ENCODE assay signal across 1 cellular context in the genomic region with DNA sequence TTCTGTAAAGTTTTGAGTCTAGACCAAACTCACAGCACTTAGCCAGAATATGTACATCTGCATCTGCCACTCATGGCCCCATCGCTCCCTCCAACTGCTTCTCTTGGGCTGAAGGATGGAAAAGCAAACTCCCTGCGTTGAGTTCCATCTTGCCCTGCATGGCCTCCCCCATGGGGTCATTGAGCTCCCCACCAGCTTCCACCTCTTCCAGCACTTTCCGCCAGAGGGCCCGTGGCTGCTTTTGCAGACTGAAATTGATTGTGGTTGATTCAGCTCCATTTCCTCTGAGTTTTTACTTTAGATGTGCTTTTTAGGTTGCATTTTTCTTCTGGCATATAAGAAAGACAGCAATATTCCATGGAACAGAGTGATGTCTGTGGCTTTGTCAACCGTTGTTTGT.
TF ChIP-seq lines count a peak whose summit lies in the region.

No MANE protein-coding gene starts in this region.

TF ChIP-seq in H1, 55 proteins besides CTCF, POLR2A, EP300 and RAD21:
- no peak for TF ChIP-seq HDAC2 (IDR thresholded peaks at IDR 0.05; ENCODE audit: borderline replicate concordance in 1 of 2, low read depth in 2 of 2, low read length in 2 of 2)
- no peak for TF ChIP-seq RNF2 (IDR thresholded peaks at IDR 0.05; ENCODE audit: borderline replicate concordance, low read depth, low read length, missing control alignments, poor library complexity, severe bottlenecking)
- TF ChIP-seq, protein P1, sequence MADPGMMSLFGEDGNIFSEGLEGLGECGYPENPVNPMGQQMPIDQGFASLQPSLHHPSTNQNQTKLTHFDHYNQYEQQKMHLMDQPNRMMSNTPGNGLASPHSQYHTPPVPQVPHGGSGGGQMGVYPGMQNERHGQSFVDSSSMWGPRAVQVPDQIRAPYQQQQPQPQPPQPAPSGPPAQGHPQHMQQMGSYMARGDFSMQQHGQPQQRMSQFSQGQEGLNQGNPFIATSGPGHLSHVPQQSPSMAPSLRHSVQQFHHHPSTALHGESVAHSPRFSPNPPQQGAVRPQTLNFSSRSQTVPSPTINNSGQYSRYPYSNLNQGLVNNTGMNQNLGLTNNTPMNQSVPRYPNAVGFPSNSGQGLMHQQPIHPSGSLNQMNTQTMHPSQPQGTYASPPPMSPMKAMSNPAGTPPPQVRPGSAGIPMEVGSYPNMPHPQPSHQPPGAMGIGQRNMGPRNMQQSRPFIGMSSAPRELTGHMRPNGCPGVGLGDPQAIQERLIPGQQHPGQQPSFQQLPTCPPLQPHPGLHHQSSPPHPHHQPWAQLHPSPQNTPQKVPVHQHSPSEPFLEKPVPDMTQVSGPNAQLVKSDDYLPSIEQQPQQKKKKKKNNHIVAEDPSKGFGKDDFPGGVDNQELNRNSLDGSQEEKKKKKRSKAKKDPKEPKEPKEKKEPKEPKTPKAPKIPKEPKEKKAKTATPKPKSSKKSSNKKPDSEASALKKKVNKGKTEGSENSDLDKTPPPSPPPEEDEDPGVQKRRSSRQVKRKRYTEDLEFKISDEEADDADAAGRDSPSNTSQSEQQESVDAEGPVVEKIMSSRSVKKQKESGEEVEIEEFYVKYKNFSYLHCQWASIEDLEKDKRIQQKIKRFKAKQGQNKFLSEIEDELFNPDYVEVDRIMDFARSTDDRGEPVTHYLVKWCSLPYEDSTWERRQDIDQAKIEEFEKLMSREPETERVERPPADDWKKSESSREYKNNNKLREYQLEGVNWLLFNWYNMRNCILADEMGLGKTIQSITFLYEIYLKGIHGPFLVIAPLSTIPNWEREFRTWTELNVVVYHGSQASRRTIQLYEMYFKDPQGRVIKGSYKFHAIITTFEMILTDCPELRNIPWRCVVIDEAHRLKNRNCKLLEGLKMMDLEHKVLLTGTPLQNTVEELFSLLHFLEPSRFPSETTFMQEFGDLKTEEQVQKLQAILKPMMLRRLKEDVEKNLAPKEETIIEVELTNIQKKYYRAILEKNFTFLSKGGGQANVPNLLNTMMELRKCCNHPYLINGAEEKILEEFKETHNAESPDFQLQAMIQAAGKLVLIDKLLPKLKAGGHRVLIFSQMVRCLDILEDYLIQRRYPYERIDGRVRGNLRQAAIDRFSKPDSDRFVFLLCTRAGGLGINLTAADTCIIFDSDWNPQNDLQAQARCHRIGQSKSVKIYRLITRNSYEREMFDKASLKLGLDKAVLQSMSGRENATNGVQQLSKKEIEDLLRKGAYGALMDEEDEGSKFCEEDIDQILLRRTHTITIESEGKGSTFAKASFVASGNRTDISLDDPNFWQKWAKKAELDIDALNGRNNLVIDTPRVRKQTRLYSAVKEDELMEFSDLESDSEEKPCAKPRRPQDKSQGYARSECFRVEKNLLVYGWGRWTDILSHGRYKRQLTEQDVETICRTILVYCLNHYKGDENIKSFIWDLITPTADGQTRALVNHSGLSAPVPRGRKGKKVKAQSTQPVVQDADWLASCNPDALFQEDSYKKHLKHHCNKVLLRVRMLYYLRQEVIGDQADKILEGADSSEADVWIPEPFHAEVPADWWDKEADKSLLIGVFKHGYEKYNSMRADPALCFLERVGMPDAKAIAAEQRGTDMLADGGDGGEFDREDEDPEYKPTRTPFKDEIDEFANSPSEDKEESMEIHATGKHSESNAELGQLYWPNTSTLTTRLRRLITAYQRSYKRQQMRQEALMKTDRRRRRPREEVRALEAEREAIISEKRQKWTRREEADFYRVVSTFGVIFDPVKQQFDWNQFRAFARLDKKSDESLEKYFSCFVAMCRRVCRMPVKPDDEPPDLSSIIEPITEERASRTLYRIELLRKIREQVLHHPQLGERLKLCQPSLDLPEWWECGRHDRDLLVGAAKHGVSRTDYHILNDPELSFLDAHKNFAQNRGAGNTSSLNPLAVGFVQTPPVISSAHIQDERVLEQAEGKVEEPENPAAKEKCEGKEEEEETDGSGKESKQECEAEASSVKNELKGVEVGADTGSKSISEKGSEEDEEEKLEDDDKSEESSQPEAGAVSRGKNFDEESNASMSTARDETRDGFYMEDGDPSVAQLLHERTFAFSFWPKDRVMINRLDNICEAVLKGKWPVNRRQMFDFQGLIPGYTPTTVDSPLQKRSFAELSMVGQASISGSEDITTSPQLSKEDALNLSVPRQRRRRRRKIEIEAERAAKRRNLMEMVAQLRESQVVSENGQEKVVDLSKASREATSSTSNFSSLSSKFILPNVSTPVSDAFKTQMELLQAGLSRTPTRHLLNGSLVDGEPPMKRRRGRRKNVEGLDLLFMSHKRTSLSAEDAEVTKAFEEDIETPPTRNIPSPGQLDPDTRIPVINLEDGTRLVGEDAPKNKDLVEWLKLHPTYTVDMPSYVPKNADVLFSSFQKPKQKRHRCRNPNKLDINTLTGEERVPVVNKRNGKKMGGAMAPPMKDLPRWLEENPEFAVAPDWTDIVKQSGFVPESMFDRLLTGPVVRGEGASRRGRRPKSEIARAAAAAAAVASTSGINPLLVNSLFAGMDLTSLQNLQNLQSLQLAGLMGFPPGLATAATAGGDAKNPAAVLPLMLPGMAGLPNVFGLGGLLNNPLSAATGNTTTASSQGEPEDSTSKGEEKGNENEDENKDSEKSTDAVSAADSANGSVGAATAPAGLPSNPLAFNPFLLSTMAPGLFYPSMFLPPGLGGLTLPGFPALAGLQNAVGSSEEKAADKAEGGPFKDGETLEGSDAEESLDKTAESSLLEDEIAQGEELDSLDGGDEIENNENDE (IDR thresholded peaks at IDR 0.05; ENCODE audit: insufficient replicate concordance, low read length): no peak
- no peak for TF ChIP-seq TEAD4 (IDR thresholded peaks at IDR 0.05; ENCODE audit: low read depth, low read length)
